9 cellular contexts compared by ENCODE assay signal in genomic region chr2:213021971-213022899, GRCh38.
DNase-seq lines count a peak whose midpoint lies in the region; ATAC-seq and TF ChIP-seq lines count a peak whose summit lies in the region.
"Had no signal": no experiment of that assay in that cellular context is flagged by ENCODE, and none has a peak within 500 bp of the region (broad histone marks: within the 10 kb centered on the region; RNA-seq: fewer than 3 reads in every experiment).

No MANE protein-coding gene starts in this region.

- ATAC-seq in GM19023 (IDR thresholded peaks at IDR 0.05; ENCODE audit: unreplicated experiment) (peak; percentile 81), HG03060 (IDR thresholded peaks at IDR 0.05; ENCODE audit: low read depth, unreplicated experiment) (peak; percentile 70)

- H3K9ac ChIP-seq in adipocyte (ENCODE audit: low read length), result no peak overlapping the region

- H3K4me3 ChIP-seq in adipocyte (ENCODE audit: low read length) (no peak overlapping the region), spleen (no peak overlapping the region)

- TF ChIP-seq CTCF in spleen (IDR thresholded peaks at IDR 0.05 in 8 of 11, conservative IDR thresholded peaks at IDR 0.05 in 3 of 11), result no peak

- H3K27me3 ChIP-seq in adipocyte (replicated peaks; ENCODE audit: control insufficient read depth, insufficient read depth, low read length) (no peaks in the 10 kb centered on the region), spleen (replicated peaks in 1 of 7) (no peaks in the 10 kb centered on the region)

- no peaks in the 10 kb centered on the region for H3K9me3 ChIP-seq in adipocyte (ENCODE audit: control insufficient read depth, low read length)
- H3K9me3 ChIP-seq in spleen, result no peaks in the 10 kb centered on the region

- H3K36me3 ChIP-seq in adipocyte (ENCODE audit: control insufficient read depth, insufficient read depth, low read length, severe bottlenecking) (peaks cover 7% of the 10 kb centered on the region), spleen (peaks cover 0 to 7% (median 0%) of the 10 kb centered on the region in 6 donors)

- no peak overlapping the region for H3K27ac ChIP-seq in spleen

- TF ChIP-seq POLR2A in spleen (IDR thresholded peaks at IDR 0.05), result no peak

- intact Hi-C loops in posterior cingulate gyrus (cut with DNase I) (no loop called here), spleen (cut with DNase I; ENCODE audit: low total_unique reads) (no loop called here)

- DNase-seq in AG08395 (ENCODE audit: low spot score), result peak; percentile 31
- DNase-seq in adipocyte (ENCODE audit: low read depth), result peak; percentile 56
- no peak for DNase-seq in posterior cingulate gyrus
- DNase-seq in NCI-H345 treated with DMSO at 0.1 percent for 48 hours (lab: John Stamatoyannopoulos, UW; ENCODE audit: unreplicated experiment), result no peak
- no peak for DNase-seq in spleen
- no peak for DNase-seq in hippocampal formation (lab: John Stamatoyannopoulos, UW)
- DNase-seq: GF-D8 had no signal

- WGBS in spleen, 5 donors, result 70 to 82% (median 78%) methylated on average over 5 of the region's 5 CpGs

- H3K4me1 ChIP-seq in adipocyte (ENCODE audit: control insufficient read depth, insufficient read depth, low read length) (peaks cover 12% of the 10 kb centered on the region), spleen (no peaks in the 10 kb centered on the region)

Comparison
In these comparisons a context has a peak if more than half of its experiments do, and no peak if none do; other contexts are left out.
1. DNase-seq: peak in AG08395 (single experiment) and adipocyte (single experiment); none in posterior cingulate gyrus (0 of 10), NCI-H345 treated with DMSO at 0.1 percent for 48 hours (single experiment), spleen (single experiment) and hippocampal formation (0 of 2).